Comparison of ENCODE assay signal across 8 cellular contexts in the genomic region with DNA sequence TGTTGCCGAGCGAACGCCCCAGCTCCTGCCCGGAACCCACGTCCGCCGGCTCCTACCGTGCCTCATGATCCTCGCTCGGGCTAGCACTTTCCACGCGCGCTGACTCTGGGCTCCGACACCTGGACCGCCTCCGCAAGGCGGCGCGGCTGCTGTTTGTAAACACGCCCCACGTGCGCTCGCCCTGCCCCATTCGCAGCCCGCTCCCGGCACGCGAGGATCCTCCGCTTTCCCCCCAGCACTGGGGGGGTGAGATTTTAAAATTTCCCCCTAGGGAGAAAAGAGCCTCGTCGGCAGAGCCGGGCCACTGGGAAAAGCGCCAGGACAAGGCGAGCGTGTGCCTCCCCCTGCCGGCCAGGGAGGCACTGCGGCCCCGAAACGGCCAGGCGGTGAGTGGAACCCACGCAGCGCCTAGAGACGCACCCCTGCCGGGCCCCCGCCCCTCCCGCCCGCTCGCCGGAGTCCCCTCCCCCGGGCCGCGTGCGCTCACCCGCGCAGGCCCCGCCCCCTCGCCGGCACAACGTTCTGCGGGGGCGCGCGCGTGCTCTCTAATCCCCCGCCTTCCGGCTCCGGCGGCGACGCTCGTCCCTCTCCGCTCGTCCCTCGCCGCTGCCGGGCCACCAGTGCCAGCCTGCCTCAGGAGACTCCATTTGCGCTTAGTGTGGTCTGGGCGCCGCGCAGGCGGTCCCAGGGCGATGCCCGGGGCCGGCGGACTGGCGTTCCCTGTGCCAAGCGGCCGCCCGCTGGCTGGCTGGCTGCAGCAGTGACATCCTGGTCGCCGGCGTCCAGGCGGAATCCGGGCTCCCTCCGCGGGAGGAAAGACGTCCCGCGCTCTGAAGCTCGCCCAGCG. TPM values are rescaled to one million over a fixed set of nuclear protein-coding genes. Genes with fewer than 3 reads are reported as not detected.
A peak's percentile ranks its signal among the peaks of the same experiment; 100 is the strongest.
DNase-seq lines count a peak whose midpoint lies in the region; ATAC-seq lines count a peak whose summit lies in the region.

A gene (plus strand): TSS at position 548 of the 847 bp plus-strand sequence. CDS start 1,442 bp downstream, outside the sequence.

- H3K4ac ChIP-seq in mesenchymal stem cell (ENCODE audit: low read depth in 1 of 2, low read length in 2 of 2) = peak within 1 kb of the TSS; percentile 60 to 81

- H2AK5ac ChIP-seq in mesenchymal stem cell (ENCODE audit: low read length, severe bottlenecking) = no peak within 1 kb of the TSS

- H3K27ac ChIP-seq in mesenchymal stem cell (ENCODE audit: low read length, poor library complexity, severe bottlenecking) = peak within 1 kb of the TSS; percentile 12

- H3K27me3 ChIP-seq in mesenchymal stem cell (ENCODE audit: control insufficient read depth in 1 of 2, insufficient read depth in 1 of 2, low read length in 2 of 2) = peaks cover 24 to 25% of the 10 kb centered on the region in 2 experiments

- peak within 1 kb of the TSS; percentile 81 for H4K8ac ChIP-seq in mesenchymal stem cell (ENCODE audit: low read length)

- H2AFZ ChIP-seq in mesenchymal stem cell (ENCODE audit: low read depth, low read length) = peak within 1 kb of the TSS; percentile 82

- H3K4me2 ChIP-seq in mesenchymal stem cell (ENCODE audit: low read length, poor library complexity, severe bottlenecking) = peak within 1 kb of the TSS; percentile 97

- H2BK5ac ChIP-seq in mesenchymal stem cell (ENCODE audit: low read depth, low read length, poor library complexity, severe bottlenecking) = peak within 1 kb of the TSS; percentile 22

- peak within 1 kb of the TSS; percentile 97 for H4K91ac ChIP-seq in mesenchymal stem cell (ENCODE audit: low read length)

- H3K4me1 ChIP-seq in mesenchymal stem cell (ENCODE audit: control insufficient read depth, insufficient read depth, low read depth, low read length) = peaks cover 7% of the 10 kb centered on the region

- peak within 1 kb of the TSS; percentile 91 to 96 for H3K18ac ChIP-seq in mesenchymal stem cell (ENCODE audit: low read depth in 1 of 2, low read length in 2 of 2)

- H3K79me1 ChIP-seq in mesenchymal stem cell (replicated peaks; ENCODE audit: low read length, poor library complexity, severe bottlenecking) = peaks cover 1% of the 10 kb centered on the region

- ATAC-seq in GM19455 (IDR thresholded peaks at IDR 0.05; ENCODE audit: unreplicated experiment) = peak; percentile 92

- peak within 1 kb of the TSS; percentile 46 to 83 for H2BK12ac ChIP-seq in mesenchymal stem cell (ENCODE audit: low read length in 2 of 2)

- peak within 1 kb of the TSS; percentile 12 for H2BK15ac ChIP-seq in mesenchymal stem cell (ENCODE audit: low read depth, poor library complexity, severe bottlenecking)

- H3K9ac ChIP-seq in mesenchymal stem cell (ENCODE audit: low read length) = peak within 1 kb of the TSS; percentile 93

- H3K23ac ChIP-seq in mesenchymal stem cell (ENCODE audit: low read length in 2 of 2) = peak within 1 kb of the TSS; percentile 62 to 97

- H3K36me3 ChIP-seq in mesenchymal stem cell (ENCODE audit: control insufficient read depth in 1 of 2, insufficient read depth in 2 of 2, low read depth in 1 of 2, low read length in 2 of 2) = no peaks in the 10 kb centered on the region

- WGBS in mesenchymal stem cell = under 1% methylated on average over 89 of the region's 101 CpGs

- H3K4me3 ChIP-seq in mesenchymal stem cell (ENCODE audit: insufficient read depth in 1 of 2, low read depth in 1 of 2, low read length in 2 of 2) = peak within 1 kb of the TSS; percentile 91 to 97

- peak within 1 kb of the TSS in 1 of 2 experiments; percentile 82 for H3K14ac ChIP-seq in mesenchymal stem cell (ENCODE audit: low read length in 2 of 2)

- peak; percentile 65 for DNase-seq in CMK (ENCODE audit: low read depth)
- peak; percentile 90 for DNase-seq in HK-2 (ENCODE audit: unreplicated experiment)
- peak; percentile 92 for DNase-seq in NCI-H82 (lab: John Stamatoyannopoulos, UW)
- peak; percentile 57 to 83 for DNase-seq in activated CD8-positive, alpha-beta memory T cell treated with anti-CD3 and anti-CD28 coated beads for 1 hour (ENCODE audit: extremely low read depth in 1 of 2, low read depth in 1 of 2)
- DNase-seq in effector CD8-positive, alpha-beta T cell (lab: John Stamatoyannopoulos, UW) = peak; percentile 79
- peak; percentile 87 for DNase-seq in mesenchymal stem cell
- peak; percentile 83 for DNase-seq in stimulated activated CD8-positive, alpha-beta memory T cell treated with anti-CD3 and anti-CD28 coated beads, Interleukin-12 subunit alpha, Interleukin-12 subunit beta, amount 100 ng/mL, for 4 hours (ENCODE audit: low read depth)

- H2BK120ac ChIP-seq in mesenchymal stem cell (ENCODE audit: low read depth, low read length) = peak within 1 kb of the TSS; percentile 52

- no peaks in the 10 kb centered on the region for H3K9me3 ChIP-seq in mesenchymal stem cell (ENCODE audit: control insufficient read depth, low read length)

RNA-seq across cellular contexts. Expression of the gene that starts here (rescaled TPM):
- polyA plus RNA-seq in mesenchymal stem cell (2013, experiment 1 of 2) = 5.9 TPM
- 6.4 TPM for polyA plus RNA-seq in mesenchymal stem cell (2013, experiment 2 of 2)

Comparison
In these comparisons a context has a peak if more than half of its experiments do, and no peak if none do; other contexts are left out.
1. Peak in every context shown above with its lines: DNase-seq, ATAC-seq, H3K4me3 ChIP-seq and H3K27ac ChIP-seq.